In genomic region chr3:127041264-127041820, GRCh38 we compare ENCODE assay signal across 15 cellular contexts.
"Had no signal": no experiment of that assay in that cellular context is flagged by ENCODE, and none has a peak within 500 bp of the region (broad histone marks: within the 10 kb centered on the region; RNA-seq: fewer than 3 reads in every experiment).

No MANE protein-coding gene starts in this region.

- DNase-seq: activated CD4-positive, alpha-beta T cell treated with anti-CD3 and anti-CD28 coated beads, Interleukin-2, amount 10 ng/mL, durations not matched to agents 7 days and 5 days; activated gamma-delta T cell treated with Interleukin-2 at 50 U/mL for 16 hours; activated naive CD8-positive, alpha-beta T cell treated with anti-CD3 and anti-CD28 coated beads for 36 hours; activated T-cell treated with anti-CD3 and anti-CD28 coated beads, Interleukin-2, amount 50 U/mL, for 72 hours; central memory CD4-positive, alpha-beta T cell; mesenchymal stem cell; naive B cell; uterus had no signal

- H3K27ac ChIP-seq: dorsolateral prefrontal cortex, hepatocyte, pancreas, tibial nerve, uterus had no signal

- H3K36me3 ChIP-seq: pancreas, tibial nerve, uterus had no signal

- H3K27me3 ChIP-seq: dorsolateral prefrontal cortex, hepatocyte, pancreas, tibial nerve, uterus had no signal

- H3K4me1 ChIP-seq: pancreas, uterus had no signal

- H3K9me3 ChIP-seq: mucosa of descending colon, pancreas, tibial nerve, uterus had no signal

- ATAC-seq: activated CD4-positive, CD25-positive, alpha-beta regulatory T cell treated with anti-CD3 and anti-CD28 coated beads, Interleukin-2, amount 50 U/mL, for 24 hours; activated T-cell treated with anti-CD3 and anti-CD28 coated beads, Interleukin-2, amount 50 U/mL, for 72 hours; left lobe of liver; mucosa of descending colon; pancreas had no signal

- H3K4me3 ChIP-seq: dorsolateral prefrontal cortex, hepatocyte, mucosa of descending colon, pancreas, tibial nerve, uterus had no signal
